ENCODE assay signal across 17 cellular contexts in genomic region chr16:65268331-65268730, GRCh38.
"Had no signal": no experiment of that assay in that cellular context is flagged by ENCODE, and none has a peak within 500 bp of the region (broad histone marks: within the 10 kb centered on the region; RNA-seq: fewer than 3 reads in every experiment).

No MANE protein-coding gene starts in this region.

- ATAC-seq: effector memory CD8-positive, alpha-beta T cell; heart left ventricle; left cardiac atrium; lower lobe of right lung; natural killer cell treated with Interleukin-12 subunit alpha and Interleukin-12 subunit beta and Interleukin-15 and Interleukin-18, amount 100 ng/mL, for 72 hours had no signal

- DNase-seq: effector memory CD8-positive, alpha-beta T cell; erythroblast; heart left ventricle; hypothalamus; kidney; left cardiac atrium; left ventricle myocardium inferior; lower lobe of right lung; nucleus accumbens; ovary; sigmoid colon; small intestine; stimulated activated CD4-positive, alpha-beta T cell treated with anti-CD3 and anti-CD28 coated beads, Interleukin-12 subunit alpha, Interleukin-12 subunit beta, amount 100 ng/mL, for 4 hours; stimulated activated naive CD4-positive, alpha-beta T cell had no signal

- H3K4me3 ChIP-seq: heart left ventricle, left ventricle myocardium inferior, lower lobe of right lung, neural progenitor cell, ovary, right atrium auricular region, sigmoid colon had no signal
